8 cellular contexts compared by ENCODE assay signal in genomic region chr7:105013283-105013817, GRCh38. TPM values are rescaled to one million over a fixed set of nuclear protein-coding genes. Genes with fewer than 3 reads are reported as not detected.
DNase-seq lines count a peak whose midpoint lies in the region; ATAC-seq and TF ChIP-seq lines count a peak whose summit lies in the region.

No MANE protein-coding gene starts in this region.

- peak overlapping the region; percentile 81 for H3K4me2 ChIP-seq in fibroblast of lung (ENCODE audit: extremely low read depth, insufficient read depth, low read length)

- peaks cover 26 to 57% (median 40%) of the 10 kb centered on the region in 4 donors for H3K4me1 Mint-ChIP-seq in naive thymus-derived CD8-positive, alpha-beta T cell
- peaks cover 18 to 40% of the 10 kb centered on the region in 2 donors for H3K4me1 Mint-ChIP-seq in stimulated activated naive B cell treated with anti-CD40 and anti-IgM and Interleukin-4, amounts not matched to agents 10 μg/mL and 1 μg/mL and 100 μg/mL, for 72 hours

- POLR2A ChIA-PET in Panc1 (lab: Charles Lee): interaction anchor here (0.6 to 1.8 kb wide), 6 partner anchors 11 to 86 kb away, joined by 3 to 10 read pairs (median 6); no protein-coding TSS in a partner anchor
- POLR2A ChIA-PET in naive thymus-derived CD8-positive, alpha-beta T cell (lab: Charles Lee): interaction anchor here (0.7 to 14.6 kb wide), 30 partner anchors 9 to 1669 kb away, joined by 3 to 500 read pairs (median 4); partner anchors contain the start of genes DNAJC2, NAMPT, RINT1 and SRPK2

- BruUV-seq in Panc1 (replicated peaks; lab: Mats Ljungman, UMichigan): no TSS peak

- peaks cover 18% of the 10 kb centered on the region for H3K36me3 ChIP-seq in Panc1 (ENCODE audit: control insufficient read depth, insufficient read depth, low read length)
- no peaks in the 10 kb centered on the region for H3K36me3 ChIP-seq in fibroblast of lung (ENCODE audit: control insufficient read depth, insufficient read depth, low read length)

- H3K36me3 Mint-ChIP-seq in naive thymus-derived CD8-positive, alpha-beta T cell: peaks cover 9 to 32% (median 16%) of the 10 kb centered on the region in 3 donors
- peaks cover 51 to 62% of the 10 kb centered on the region in 2 donors for H3K36me3 Mint-ChIP-seq in stimulated activated naive B cell treated with anti-CD40 and anti-IgM and Interleukin-4, amounts not matched to agents 10 μg/mL and 1 μg/mL and 100 μg/mL, for 72 hours

- H3K27me3 Mint-ChIP-seq in naive thymus-derived CD8-positive, alpha-beta T cell: peaks cover 0 to 12% (median 0%) of the 10 kb centered on the region in 5 donors
- no peaks in the 10 kb centered on the region for H3K27me3 Mint-ChIP-seq in stimulated activated naive B cell treated with anti-CD40 and anti-IgM and Interleukin-4, amounts not matched to agents 10 μg/mL and 1 μg/mL and 100 μg/mL, for 72 hours

- in situ Hi-C loops in KBM-7 (cut with MboI; ENCODE audit: low pct_unique_long_range_greater_than_20kb, low sequenced_read_pairs): no loop called here
- in situ Hi-C loops in Panc1 (cut with HindIII; ENCODE audit: low pct_unique_long_range_greater_than_20kb, low sequenced_read_pairs): no loop called here

- CTCF ChIA-PET in Panc1 (lab: Charles Lee): interaction anchor here (0.5 to 0.6 kb wide), 2 partner anchors 23 to 47 kb away, joined by 4 read pairs; no protein-coding TSS in a partner anchor

- H3K27me3 ChIP-seq in Panc1 (ENCODE audit: control insufficient read depth, insufficient read depth, low read length) (no peaks in the 10 kb centered on the region), fibroblast of lung (ENCODE audit: control insufficient read depth, insufficient read depth, low read length) (no peaks in the 10 kb centered on the region)

- H4K20me1 ChIP-seq in fibroblast of lung (ENCODE audit: control insufficient read depth, extremely low read depth, insufficient read depth, low read length): peaks cover 6% of the 10 kb centered on the region

- H3K27ac ChIP-seq in Panc1 (ENCODE audit: low read length): peak overlapping the region; percentile 100
- H3K27ac ChIP-seq in fibroblast of lung (ENCODE audit: insufficient read depth, low read length): peak overlapping the region; percentile 100

- peak overlapping the region; percentile 94 to 100 (median 98) for H3K4me3 Mint-ChIP-seq in naive thymus-derived CD8-positive, alpha-beta T cell
- peak overlapping the region; percentile 95 to 98 for H3K4me3 Mint-ChIP-seq in stimulated activated naive B cell treated with anti-CD40 and anti-IgM and Interleukin-4, amounts not matched to agents 10 μg/mL and 1 μg/mL and 100 μg/mL, for 72 hours

- H3K9me3 ChIP-seq in Panc1 (ENCODE audit: control insufficient read depth, insufficient read depth, low read depth, low read length): no peaks in the 10 kb centered on the region
- no peaks in the 10 kb centered on the region for H3K9me3 ChIP-seq in fibroblast of lung (ENCODE audit: control insufficient read depth, insufficient read depth, low read depth, low read length)

- peaks cover 86% of the 10 kb centered on the region for H3K79me2 ChIP-seq in fibroblast of lung (ENCODE audit: control insufficient read depth, insufficient read depth, low read length)

- H3K27ac Mint-ChIP-seq in naive thymus-derived CD8-positive, alpha-beta T cell: peak overlapping the region; percentile 99 to 100 (median 100)
- H3K27ac Mint-ChIP-seq in stimulated activated naive B cell treated with anti-CD40 and anti-IgM and Interleukin-4, amounts not matched to agents 10 μg/mL and 1 μg/mL and 100 μg/mL, for 72 hours: peak overlapping the region; percentile 100

- TF ChIP-seq CTCF in Panc1 (IDR thresholded peaks at IDR 0.05): peak; percentile 60
- TF ChIP-seq CTCF in fibroblast of lung (conservative IDR thresholded peaks at IDR 0.05 in 1 of 2, IDR thresholded peaks at IDR 0.05 in 1 of 2; ENCODE audit: low read depth in 1 of 2, low read length in 2 of 2): peak; percentile 52 to 60

- H3K9me3 Mint-ChIP-seq in naive thymus-derived CD8-positive, alpha-beta T cell: peaks cover 0 to 9% (median 0%) of the 10 kb centered on the region in 9 donors
- no peaks in the 10 kb centered on the region for H3K9me3 Mint-ChIP-seq in stimulated activated naive B cell treated with anti-CD40 and anti-IgM and Interleukin-4, amounts not matched to agents 10 μg/mL and 1 μg/mL and 100 μg/mL, for 72 hours

- H3K4me3 ChIP-seq in Panc1 (ENCODE audit: low read depth in 2 of 2, low read length in 2 of 2): peak overlapping the region; percentile 92 to 93
- H3K4me3 ChIP-seq in fibroblast of lung (replicated peaks in 1 of 4; ENCODE audit: control extremely low read depth in 1 of 4, insufficient read depth in 1 of 4, low read depth in 3 of 4, low read length in 4 of 4): peak overlapping the region; percentile 71 to 92 (median 76)

- intact Hi-C loops in Panc1 (cut with micrococcal nuclease; ENCODE audit: unreplicated experiment): no loop called here

- DNase-seq in DMS53 treated with DMSO at 0.1 percent for 48 hours (lab: John Stamatoyannopoulos, UW; ENCODE audit: unreplicated experiment): peak; percentile 82
- peak; percentile 87 for DNase-seq in KBM-7
- DNase-seq in Panc1 (ENCODE audit: low read depth, low spot score): peak; percentile 87
- peak; percentile 86 to 92 for DNase-seq in activated T-helper 1 cell treated with anti-CD3 and anti-CD28 coated beads, Interleukin-2, amount 50 U/mL, for 16 hours (ENCODE audit: low read depth in 1 of 2, low spot score in 1 of 2)
- peak; percentile 90 to 95 for DNase-seq in fibroblast of lung (ENCODE audit: low read depth in 2 of 2)
- peak; percentile 85 to 99 (median 95) for DNase-seq in naive thymus-derived CD8-positive, alpha-beta T cell
- DNase-seq in stimulated activated naive B cell treated with anti-CD40 and anti-IgM and Interleukin-4, amounts not matched to agents 10 μg/mL and 1 μg/mL and 100 μg/mL, for 72 hours: peak; percentile 91

- peaks cover 24% of the 10 kb centered on the region for H3K4me1 ChIP-seq in Panc1 (ENCODE audit: control insufficient read depth, insufficient read depth, low read length)
- H3K4me1 ChIP-seq in fibroblast of lung (ENCODE audit: control insufficient read depth, extremely low read depth, insufficient read depth, low read length): no peaks in the 10 kb centered on the region

- peak overlapping the region; percentile 6 for H2AFZ ChIP-seq in fibroblast of lung (ENCODE audit: low read length)

- H3K9ac ChIP-seq in fibroblast of lung (ENCODE audit: insufficient read depth, low read length): peak overlapping the region; percentile 99

- ATAC-seq in GM21576 (IDR thresholded peaks at IDR 0.05; ENCODE audit: unreplicated experiment): peak; percentile 27
- ATAC-seq in Panc1: peak; percentile 80
- peak; percentile 59 to 61 for ATAC-seq in naive thymus-derived CD8-positive, alpha-beta T cell
- peak; percentile 66 to 68 for ATAC-seq in stimulated activated naive B cell treated with anti-CD40 and anti-IgM and Interleukin-4, amounts not matched to agents 10 μg/mL and 1 μg/mL and 100 μg/mL, for 72 hours (replicated peaks)

RNA-seq across cellular contexts. Expression of gene KMT2E, which starts 0.7 kb away (rescaled TPM):
- total RNA-seq in Panc1 (2021; ENCODE audit: unreplicated experiment): 51.4 TPM
- polyA plus RNA-seq in Panc1 (2012; ENCODE audit: insufficient read length): 20.9 TPM
- 80.9 and 95.0 TPM in 2 replicates for total RNA-seq in fibroblast of lung
- 6.7 and 7.5 TPM in 2 replicates for polyA plus RNA-seq in fibroblast of lung
- 27.7 and 40.7 TPM in 2 replicates for polyA plus RNA-seq in fibroblast of lung (2012)
- 49.3 and 55.3 TPM in 2 replicates for polyA minus RNA-seq in fibroblast of lung (ENCODE audit: low replicate concordance)
- 100 to 1,000 TPM; 186 to 188 TPM for total RNA-seq in naive thymus-derived CD8-positive, alpha-beta T cell
- polyA plus RNA-seq in naive thymus-derived CD8-positive, alpha-beta T cell: 100 to 1,000 TPM; 119 to 193 (median 140) TPM

Comparison
In these comparisons a context has a peak if more than half of its experiments do, and no peak if none do; other contexts are left out.
1. Peak in every context shown above with its lines: DNase-seq, ATAC-seq, H3K4me3 ChIP-seq and H3K27ac ChIP-seq.
2. ATAC-seq: peak in every context shown above with its lines; median percentile 80 in Panc1; 67 in stimulated activated naive B cell treated with anti-CD40 and anti-IgM and Interleukin-4, amounts not matched to agents 10 μg/mL and 1 μg/mL and 100 μg/mL, for 72 hours; 60 in naive thymus-derived CD8-positive, alpha-beta T cell; 27 in GM21576.